17 cellular contexts compared by ENCODE assay signal in genomic region chr4:110270492-110271197, GRCh38.
A peak's percentile ranks its signal among the peaks of the same experiment; 100 is the strongest.
DNase-seq lines count a peak whose midpoint lies in the region; ATAC-seq, FAIRE-seq and TF ChIP-seq lines count a peak whose summit lies in the region.
"Had no signal": no experiment of that assay in that cellular context is flagged by ENCODE, and none has a peak within 500 bp of the region (broad histone marks: within the 10 kb centered on the region; RNA-seq: fewer than 3 reads in every experiment).

No MANE protein-coding gene starts in this region.

- H3K9ac ChIP-seq in fibroblast of lung (ENCODE audit: insufficient read depth, low read length), result no peak overlapping the region
- H3K9ac ChIP-seq: parathyroid adenoma had no signal

- peak; percentile 71 for ATAC-seq in RWPE2 (ENCODE audit: low read depth)

- in situ Hi-C loops in G401 (cut with HindIII; ENCODE audit: low sequenced_read_pairs), result no loop called here

- H2AFZ ChIP-seq in fibroblast of lung (ENCODE audit: low read length), result no peak overlapping the region
- H2AFZ ChIP-seq: parathyroid adenoma had no signal

- DNase-seq in NOMO-1 treated with DMSO at 0.1 percent for 48 hours (lab: John Stamatoyannopoulos, UW; ENCODE audit: unreplicated experiment) (peak; percentile 1), NOMO-1 treated with dmso at 0.1 percent for 144 hours (lab: John Stamatoyannopoulos, UW; ENCODE audit: unreplicated experiment) (no peak), RWPE2 (ENCODE audit: low spot score) (no peak), fibroblast of lung (ENCODE audit: low read depth in 2 of 2) (peak; percentile 80 to 95), urothelium cell line (ENCODE audit: low spot score) (peak; percentile 76), NCI-H1417 (lab: John Stamatoyannopoulos, UW) (no peak), DMS79 (lab: John Stamatoyannopoulos, UW) (no peak), G401 (ENCODE audit: low spot score) (no peak)
- DNase-seq: activated CD4-positive, alpha-beta T cell treated with anti-CD3 and anti-CD28 coated beads, Interleukin-2, amount 50 U/mL, for 1 hour; caudate nucleus; NCI-H2171; T-helper 1 cell; thyroid gland had no signal

- H3K4me3 ChIP-seq in RWPE2 (ENCODE audit: severe bottlenecking) (no peak overlapping the region), fibroblast of lung (replicated peaks in 1 of 4; ENCODE audit: control extremely low read depth in 1 of 4, insufficient read depth in 1 of 4, low read depth in 3 of 4, low read length in 4 of 4) (no peak overlapping the region)
- H3K4me3 ChIP-seq: thyroid gland had no signal

- H3K27me3 ChIP-seq in RWPE2 (ENCODE audit: insufficient read depth, poor library complexity, severe bottlenecking) (no peaks in the 10 kb centered on the region), fibroblast of lung (ENCODE audit: control insufficient read depth, insufficient read depth, low read length) (no peaks in the 10 kb centered on the region)
- H3K27me3 ChIP-seq: thyroid gland had no signal

- H3K36me3 ChIP-seq in RWPE2 (ENCODE audit: low read depth), result no peaks in the 10 kb centered on the region
- H3K36me3 ChIP-seq in fibroblast of lung (ENCODE audit: control insufficient read depth, insufficient read depth, low read length), result no peaks in the 10 kb centered on the region
- H3K36me3 ChIP-seq: thyroid gland had no signal

- H3K9me3 ChIP-seq in RWPE2 (ENCODE audit: severe bottlenecking) (no peaks in the 10 kb centered on the region), fibroblast of lung (ENCODE audit: control insufficient read depth, insufficient read depth, low read depth, low read length) (no peaks in the 10 kb centered on the region)
- H3K9me3 ChIP-seq: thyroid gland had no signal

- H3K27ac ChIP-seq in RWPE2 (ENCODE audit: poor library complexity, severe bottlenecking) (no peak overlapping the region), fibroblast of lung (ENCODE audit: insufficient read depth, low read length) (no peak overlapping the region)
- H3K27ac ChIP-seq: 22Rv1, epithelial cell of prostate, parathyroid adenoma, thyroid gland had no signal

- no peak overlapping the region for H3K4me2 ChIP-seq in fibroblast of lung (ENCODE audit: extremely low read depth, insufficient read depth, low read length)

- H3K4me1 ChIP-seq in RWPE2 (ENCODE audit: insufficient read depth, poor library complexity, severe bottlenecking) (no peaks in the 10 kb centered on the region), fibroblast of lung (ENCODE audit: control insufficient read depth, extremely low read depth, insufficient read depth, low read length) (no peaks in the 10 kb centered on the region)
- H3K4me1 ChIP-seq: parathyroid adenoma, thyroid gland had no signal

- TF ChIP-seq CTCF in RWPE2 (IDR thresholded peaks at IDR 0.05; ENCODE audit: poor library complexity, severe bottlenecking) (no peak), fibroblast of lung (conservative IDR thresholded peaks at IDR 0.05 in 1 of 2, IDR thresholded peaks at IDR 0.05 in 1 of 2; ENCODE audit: low read depth in 1 of 2, low read length in 2 of 2) (no peak)

- H4K20me1 ChIP-seq in fibroblast of lung (ENCODE audit: control insufficient read depth, extremely low read depth, insufficient read depth, low read length), result no peaks in the 10 kb centered on the region

- H3K79me2 ChIP-seq in fibroblast of lung (ENCODE audit: control insufficient read depth, insufficient read depth, low read length), result no peaks in the 10 kb centered on the region
- H3K79me2 ChIP-seq: parathyroid adenoma had no signal

- no peak for FAIRE-seq in urothelium cell line (lab: Jason Lieb, UNC)
- FAIRE-seq: D721Med had no signal

Comparison
In these comparisons a context has a peak if more than half of its experiments do, and no peak if none do; other contexts are left out.
1. DNase-seq: peak in NOMO-1 treated with DMSO at 0.1 percent for 48 hours (single experiment), fibroblast of lung (2 of 2) and urothelium cell line (single experiment); none in NOMO-1 treated with dmso at 0.1 percent for 144 hours (single experiment), RWPE2 (single experiment), NCI-H1417 (0 of 3), DMS79 (single experiment) and G401 (single experiment).